Comparison of ENCODE assay signal across 20 cellular contexts in the genomic region with DNA sequence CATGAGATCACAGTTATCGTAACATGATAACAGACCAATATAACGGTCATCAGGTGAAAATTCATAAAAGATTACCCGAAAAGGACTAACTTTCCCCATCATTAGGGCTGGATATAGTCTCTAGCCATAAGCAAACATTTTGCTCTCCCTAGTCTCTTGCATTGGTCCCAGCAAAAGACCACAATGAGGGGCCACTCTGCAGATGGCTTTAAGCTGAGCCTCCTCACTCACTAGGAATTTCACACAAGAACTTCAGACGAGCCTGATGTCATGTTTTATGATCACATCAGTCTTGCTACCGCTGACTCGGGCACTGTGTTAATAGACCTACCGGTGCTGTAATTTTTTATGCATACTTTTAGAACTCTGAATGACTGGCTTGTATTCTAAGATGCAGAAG.
"Had no signal": no experiment of that assay in that cellular context is flagged by ENCODE, and none has a peak within 500 bp of the region (broad histone marks: within the 10 kb centered on the region; RNA-seq: fewer than 3 reads in every experiment).

No MANE protein-coding gene starts in this region.

- H3K4me3 ChIP-seq: lower lobe of right lung, prostate gland, right lobe of liver, upper lobe of right lung had no signal

- DNase-seq: activated CD4-positive, alpha-beta T cell treated with anti-CD3 and anti-CD28 coated beads, Interleukin-2, amount 50 U/mL, for 1 hour; activated CD8-positive, alpha-beta memory T cell treated with anti-CD3 and anti-CD28 coated beads, Interleukin-2, amount 10 ng/mL, durations not matched to agents 7 days and 5 days; activated gamma-delta T cell treated with Interleukin-2 at 50 U/mL for 16 hours; activated T-cell treated with anti-CD3 and anti-CD28 coated beads, Interleukin-2, amount 50 U/mL, for 4 hours; cortex of kidney; endodermal cell; hypothalamus; kidney glomerular epithelial cell; lower lobe of right lung; naive B cell; occipital lobe; right lobe of liver; stimulated activated CD4-positive, alpha-beta T cell treated with anti-CD3 and anti-CD28 coated beads, Interleukin-4, amount 100 ng/mL, for 1 hour; stimulated activated CD8-positive, alpha-beta memory T cell treated with anti-CD3 and anti-CD28 coated beads, Interleukin-4, amount 100 ng/mL, for 48 hours; T-helper 2 cell; upper lobe of right lung had no signal

- H3K4me3 Mint-ChIP-seq: activated CD8-positive, alpha-beta memory T cell treated with anti-CD3 and anti-CD28 coated beads, Interleukin-2, amount 10 ng/mL, durations not matched to agents 7 days and 5 days; activated T-cell treated with anti-CD3 and anti-CD28 coated beads, Interleukin-2, amount 50 U/mL, for 4 hours; brain; central memory CD8-positive, alpha-beta T cell; endodermal cell; naive B cell; stimulated activated naive CD8-positive, alpha-beta T cell treated with anti-CD3 and anti-CD28 coated beads, Interleukin-15, Interleukin-2, amounts not matched to agents 100 ng/mL and 50 ng/mL, for 24 hours had no signal

- H3K27me3 Mint-ChIP-seq: activated CD8-positive, alpha-beta memory T cell treated with anti-CD3 and anti-CD28 coated beads, Interleukin-2, amount 10 ng/mL, durations not matched to agents 7 days and 5 days; brain; central memory CD8-positive, alpha-beta T cell; naive B cell; stimulated activated naive CD8-positive, alpha-beta T cell treated with anti-CD3 and anti-CD28 coated beads, Interleukin-15, Interleukin-2, amounts not matched to agents 100 ng/mL and 50 ng/mL, for 24 hours had no signal

- ATAC-seq: activated CD8-positive, alpha-beta memory T cell treated with anti-CD3 and anti-CD28 coated beads, Interleukin-2, amount 10 ng/mL, durations not matched to agents 7 days and 5 days; activated T-cell treated with anti-CD3 and anti-CD28 coated beads, Interleukin-2, amount 50 U/mL, for 4 hours; lower lobe of right lung; right lobe of liver; upper lobe of right lung had no signal

- H3K4me1 Mint-ChIP-seq: brain, endodermal cell had no signal

- H3K27ac Mint-ChIP-seq: brain, endodermal cell had no signal
